In genomic region chr9:129333613-129333960, GRCh38 we compare ENCODE assay signal across 9 cellular contexts.
A peak's percentile ranks its signal among the peaks of the same experiment; 100 is the strongest.
DNase-seq lines count a peak whose midpoint lies in the region; ATAC-seq, FAIRE-seq and TF ChIP-seq lines count a peak whose summit lies in the region.
"Had no signal": no experiment of that assay in that cellular context is flagged by ENCODE, and none has a peak within 500 bp of the region (broad histone marks: within the 10 kb centered on the region; RNA-seq: fewer than 3 reads in every experiment).

No MANE protein-coding gene starts in this region.

- H3K27me3 ChIP-seq in adrenal gland (no peaks in the 10 kb centered on the region), spleen (replicated peaks in 1 of 7) (peaks cover 0 to 44% (median 9%) of the 10 kb centered on the region in 7 donors)

- DNase-seq in HTR-8/SVneo (ENCODE audit: insufficient read length, low spot score) (peak; percentile 48), adrenal gland (peak in 2 of 7 donors; percentile 39 to 56), iPS-NIHi11 (ENCODE audit: low spot score) (peak; percentile 64), spleen (no peak), GDM1 (lab: John Stamatoyannopoulos, UW) (no peak), inferior parietal cortex (ENCODE audit: extremely low spot score) (no peak)

- ATAC-seq in GM21737 (IDR thresholded peaks at IDR 0.05; ENCODE audit: unreplicated experiment) (no peak), GM19467 (IDR thresholded peaks at IDR 0.05; ENCODE audit: unreplicated experiment) (no peak)

- FAIRE-seq in HTR-8/SVneo (lab: Jason Lieb, UNC), result no peak
- FAIRE-seq: GM18507 had no signal

- H3K4me3 ChIP-seq in adrenal gland, result no peak overlapping the region
- H3K4me3 ChIP-seq in spleen, result peak overlapping the region in 1 of 8 donors; percentile 58

- no peaks in the 10 kb centered on the region for H3K36me3 ChIP-seq in adrenal gland (replicated peaks in 1 of 2)
- H3K36me3 ChIP-seq in spleen, result no peaks in the 10 kb centered on the region

- H3K27ac ChIP-seq in adrenal gland, result peak overlapping the region; percentile 3 to 96 (median 77)
- peak overlapping the region; percentile 9 to 90 (median 82) for H3K27ac ChIP-seq in spleen

- H3K9me3 ChIP-seq in adrenal gland (replicated peaks in 1 of 3), result peaks cover 0 to 10% (median 0%) of the 10 kb centered on the region in 3 donors
- H3K9me3 ChIP-seq in spleen, result peaks cover 0 to 14% (median 13%) of the 10 kb centered on the region in 8 donors

- intact Hi-C loops in adrenal gland (cut with DNase I), result no loop called here
- intact Hi-C loops in spleen (cut with DNase I; ENCODE audit: low total_unique reads), result no loop called here

- TF ChIP-seq CTCF in adrenal gland (IDR thresholded peaks at IDR 0.05) (no peak), spleen (IDR thresholded peaks at IDR 0.05 in 8 of 11, conservative IDR thresholded peaks at IDR 0.05 in 3 of 11) (no peak)

- TF ChIP-seq POLR2A in adrenal gland (IDR thresholded peaks at IDR 0.05) (no peak), spleen (IDR thresholded peaks at IDR 0.05) (no peak)

- WGBS in adrenal gland, 4 donors, result 57 to 68% (median 58%) methylated on average over 7 to 8 of the region's 8 CpGs
- WGBS in spleen, 5 donors, result 71 to 83% (median 75%) methylated on average over 8 of the region's 8 CpGs

- H3K4me1 ChIP-seq in adrenal gland (replicated peaks in 1 of 2), result peaks cover 26 to 44% of the 10 kb centered on the region in 2 donors
- H3K4me1 ChIP-seq in spleen, result peaks cover 21 to 63% (median 50%) of the 10 kb centered on the region in 6 donors

Comparison
In these comparisons a context has a peak if more than half of its experiments do, and no peak if none do; other contexts are left out.
1. DNase-seq: peak in HTR-8/SVneo (single experiment) and iPS-NIHi11 (single experiment); none in spleen (single experiment), GDM1 (single experiment) and inferior parietal cortex (single experiment).